In the genomic region with DNA sequence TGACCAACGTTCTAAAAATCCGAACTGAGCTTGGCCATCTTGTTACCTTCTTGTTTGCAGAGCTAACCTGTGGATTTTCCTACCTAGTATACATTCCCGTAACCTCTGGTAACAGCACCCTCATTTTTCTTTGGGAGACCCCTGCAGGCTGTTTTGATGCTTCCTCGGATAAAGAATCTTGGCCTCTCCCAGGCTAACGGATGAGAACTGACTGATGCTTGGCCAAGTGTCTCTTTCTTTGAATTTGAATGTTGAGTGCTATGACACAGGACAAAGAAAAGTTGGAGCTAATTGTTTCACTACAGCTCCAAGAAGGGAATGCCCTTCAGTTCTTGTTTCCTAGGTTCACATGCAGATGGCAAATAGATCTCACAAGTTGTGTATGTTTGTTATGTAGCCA, we compare ENCODE assay signal across 15 cellular contexts. TPM values are rescaled to one million over a fixed set of nuclear protein-coding genes. Genes with fewer than 3 reads are reported as not detected.
DNase-seq lines count a peak whose midpoint lies in the region; ATAC-seq and TF ChIP-seq lines count a peak whose summit lies in the region.
"Had no signal": no experiment of that assay in that cellular context is flagged by ENCODE, and none has a peak within 500 bp of the region (broad histone marks: within the 10 kb centered on the region; RNA-seq: fewer than 3 reads in every experiment).

No MANE protein-coding gene starts in this region.

- H3K36me3 ChIP-seq in adrenal gland (replicated peaks in 1 of 2) (no peaks in the 10 kb centered on the region), prostate gland (no peaks in the 10 kb centered on the region)

- TF ChIP-seq CTCF in AG04450 (IDR thresholded peaks at IDR 0.05; ENCODE audit: low read depth, low read length) (no peak; the same call in 1 of the 2 replicates), adrenal gland (IDR thresholded peaks at IDR 0.05) (no peak), prostate gland (IDR thresholded peaks at IDR 0.05) (no peak)

- peak overlapping the region; percentile 89 for H3K27ac ChIP-seq in AG04450 (ENCODE audit: low read depth, low read length)
- peak overlapping the region in 4 of 5 donors; percentile 9 to 76 (median 46) for H3K27ac ChIP-seq in adrenal gland
- H3K27ac ChIP-seq in prostate gland, result peak overlapping the region; percentile 51 to 63

- intact Hi-C loops in adrenal gland (cut with DNase I), result no loop called here
- intact Hi-C loops in prostate gland (cut with DNase I), result loop anchor here (10.0 kb wide), 1 partner anchor 181 kb away; no protein-coding TSS in a partner anchor

- no peaks in the 10 kb centered on the region for H3K9me3 ChIP-seq in AG04450 (ENCODE audit: control insufficient read depth, insufficient read depth, low read length)
- H3K9me3 ChIP-seq in adrenal gland (replicated peaks in 1 of 3), result no peaks in the 10 kb centered on the region
- H3K9me3 ChIP-seq in prostate gland, result no peaks in the 10 kb centered on the region

- 74 to 78% (median 76%) methylated on average over 5 of the region's 5 CpGs for WGBS in adrenal gland, 4 donors
- 51% methylated on average over 5 of the region's 5 CpGs for WGBS in prostate gland

- CTCF ChIA-PET in AG04450 (lab: Charles Lee), result interaction anchor here (0.8 to 2.4 kb wide), 3 partner anchors 31 to 296 kb away, joined by 3 to 9 read pairs (median 3); no protein-coding TSS in a partner anchor

- H3K4me3 ChIP-seq in AG04450 (ENCODE audit: low read depth, low read length) (no peak overlapping the region), adrenal gland (no peak overlapping the region), prostate gland (no peak overlapping the region)

- H3K4me1 ChIP-seq in adrenal gland (replicated peaks in 1 of 2) (peaks cover 15 to 23% of the 10 kb centered on the region in 2 donors), prostate gland (replicated peaks) (no peaks in the 10 kb centered on the region)

- DNase-seq in AG04450 (ENCODE audit: low read depth, low spot score) (no peak), adrenal gland (no peak), iPS-NIHi11 (ENCODE audit: low spot score) (peak; percentile 26), prostate gland (ENCODE audit: low spot score) (no peak), G401 (ENCODE audit: low spot score) (no peak)
- DNase-seq in activated CD4-positive, alpha-beta T cell treated with anti-CD3 and anti-CD28 coated beads for 4 hours, result no peak
- DNase-seq: activated CD8-positive, alpha-beta T cell treated with anti-CD3 and anti-CD28 coated beads for 36 hours; activated naive CD4-positive, alpha-beta T cell treated with anti-CD3 and anti-CD28 coated beads, Interleukin-2, amount 10 ng/mL, durations not matched to agents 7 days and 5 days; GF-D8; naive thymus-derived CD8-positive, alpha-beta T cell; NCI-H1436; stimulated activated CD4-positive, alpha-beta T cell treated with anti-CD3 and anti-CD28 coated beads, Interleukin-4, amount 100 ng/mL, for 24 hours had no signal

- ATAC-seq in GM21529 (IDR thresholded peaks at IDR 0.05; ENCODE audit: unreplicated experiment) (no peak), GM21390 (IDR thresholded peaks at IDR 0.05; ENCODE audit: unreplicated experiment) (no peak)
- ATAC-seq: activated CD8-positive, alpha-beta T cell treated with anti-CD3 and anti-CD28 coated beads for 36 hours; naive thymus-derived CD8-positive, alpha-beta T cell had no signal

- TF ChIP-seq POLR2A in adrenal gland (IDR thresholded peaks at IDR 0.05), result no peak
- no peak for TF ChIP-seq POLR2A in prostate gland (IDR thresholded peaks at IDR 0.05)

- H3K27me3 ChIP-seq in AG04450 (ENCODE audit: control insufficient read depth, insufficient read depth, low read length) (no peaks in the 10 kb centered on the region), adrenal gland (no peaks in the 10 kb centered on the region), prostate gland (replicated peaks; ENCODE audit: insufficient read depth) (no peaks in the 10 kb centered on the region)

- POLR2A ChIA-PET in AG04450 (lab: Yijun Ruan, JAX), result no interaction called here

- in situ Hi-C loops in G401 (cut with HindIII; ENCODE audit: low sequenced_read_pairs), result no loop called here

RNA-seq across cellular contexts. Expression of a gene that starts 19.3 kb away (rescaled TPM):
- polyA plus RNA-seq in AG04450 (2011; rRNA removed) (22.0 and 26.1 TPM in 2 replicates), adrenal gland (10 to 100 TPM; 11.9 to 16.8 (median 14.4) TPM)
- 28.8 and 33.0 TPM in 2 replicates for polyA minus RNA-seq in AG04450 (2011; rRNA and poly(A)+ RNA removed)
- total RNA-seq in adrenal gland (10 to 100 TPM; 17.5 to 41.9 (median 30.0) TPM), prostate gland (10 to 100 TPM; 24.8 to 27.1 TPM)
- total RNA-seq in G401 (2014; rRNA removed; shearing (Covaris generic)), result 0.80 and 3.2 TPM in 2 replicates
- total RNA-seq: activated CD8-positive, alpha-beta T cell treated with anti-CD3 and anti-CD28 coated beads for 36 hours; naive thymus-derived CD8-positive, alpha-beta T cell; T-helper 2 cell treated with Interferon-gamma antibody and Interleukin-4, amounts not matched to agents 100 ng/mL and 5 ng/mL, for 36 hours had no signal
- polyA plus RNA-seq: naive thymus-derived CD8-positive, alpha-beta T cell had no signal
